Comparison of ENCODE assay signal across 1 cellular context in the genomic region with DNA sequence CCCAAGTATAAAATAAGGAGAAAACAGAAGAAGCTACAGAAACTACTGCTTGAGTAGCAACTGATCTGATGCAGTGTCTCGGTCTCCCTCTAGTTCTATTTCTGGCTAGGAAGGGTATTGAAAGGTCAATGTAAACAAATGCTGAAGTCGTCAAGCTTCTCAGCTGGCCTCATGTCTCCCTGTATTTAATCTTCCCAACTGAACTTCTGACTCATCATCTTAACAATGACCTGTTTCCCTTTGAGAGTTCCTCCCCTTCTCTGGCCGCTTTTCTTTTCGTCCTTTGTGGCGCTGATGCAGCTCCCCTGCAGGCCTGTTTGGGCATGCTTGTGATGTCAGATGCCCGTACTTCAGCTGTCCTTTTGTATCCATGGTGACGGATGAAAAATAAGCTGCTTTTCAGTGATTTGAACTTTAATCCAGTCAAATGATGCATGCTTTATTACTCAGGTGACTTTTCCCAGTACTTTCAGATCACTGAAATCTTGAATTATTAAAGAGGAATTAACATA.
TF ChIP-seq lines count a peak whose summit lies in the region.

No MANE protein-coding gene starts in this region.

TF ChIP-seq in K562, 482 proteins besides CTCF, POLR2A, EP300 and RAD21 (continued from another document and continues in another):
- TF ChIP-seq ZBTB40 (IDR thresholded peaks at IDR 0.05) (no peak), ZBTB40 (CRISPR knock-in tag; IDR thresholded peaks at IDR 0.05) (no peak), JUN (IDR thresholded peaks at IDR 0.05; ENCODE audit: borderline replicate concordance, low read depth, low read length) (peak; percentile 90), JUN (CRISPR knock-in tag; IDR thresholded peaks at IDR 0.05; ENCODE audit: borderline replicate concordance) (no peak), ZKSCAN3 (CRISPR knock-in tag; IDR thresholded peaks at IDR 0.05) (no peak), ZNF668 (CRISPR knock-in tag; IDR thresholded peaks at IDR 0.05) (no peak), NONO (IDR thresholded peaks at IDR 0.05; ENCODE audit: low read depth in 2 of 2, low read length in 1 of 2) (no peak), TCF7 (IDR thresholded peaks at IDR 0.05; ENCODE audit: borderline replicate concordance) (no peak), CHD7 (IDR thresholded peaks at IDR 0.05; ENCODE audit: low read depth, low read length) (no peak), MEIS2 (IDR thresholded peaks at IDR 0.05; ENCODE audit: partially characterized antibody) (peak; percentile 94), GMEB1 (CRISPR knock-in tag; IDR thresholded peaks at IDR 0.05) (no peak), E2F3 (CRISPR knock-in tag; IDR thresholded peaks at IDR 0.05) (no peak), NEUROD1 (IDR thresholded peaks at IDR 0.05; ENCODE audit: borderline replicate concordance, low read depth, low read length, partially characterized antibody) (no peak), ZNF77 (CRISPR knock-in tag; IDR thresholded peaks at IDR 0.05) (no peak), HDAC2 (IDR thresholded peaks at IDR 0.05) (peak; percentile 74), CXXC5 (CRISPR knock-in tag; IDR thresholded peaks at IDR 0.05) (peak; percentile 73), HDAC3 (IDR thresholded peaks at IDR 0.05; ENCODE audit: borderline replicate concordance, partially characterized antibody) (peak; percentile 87), MTF1 (CRISPR knock-in tag; IDR thresholded peaks at IDR 0.05; ENCODE audit: borderline replicate concordance) (no peak), CHCHD3 (CRISPR knock-in tag; IDR thresholded peaks at IDR 0.05) (no peak)
- TF ChIP-seq, protein P1, sequence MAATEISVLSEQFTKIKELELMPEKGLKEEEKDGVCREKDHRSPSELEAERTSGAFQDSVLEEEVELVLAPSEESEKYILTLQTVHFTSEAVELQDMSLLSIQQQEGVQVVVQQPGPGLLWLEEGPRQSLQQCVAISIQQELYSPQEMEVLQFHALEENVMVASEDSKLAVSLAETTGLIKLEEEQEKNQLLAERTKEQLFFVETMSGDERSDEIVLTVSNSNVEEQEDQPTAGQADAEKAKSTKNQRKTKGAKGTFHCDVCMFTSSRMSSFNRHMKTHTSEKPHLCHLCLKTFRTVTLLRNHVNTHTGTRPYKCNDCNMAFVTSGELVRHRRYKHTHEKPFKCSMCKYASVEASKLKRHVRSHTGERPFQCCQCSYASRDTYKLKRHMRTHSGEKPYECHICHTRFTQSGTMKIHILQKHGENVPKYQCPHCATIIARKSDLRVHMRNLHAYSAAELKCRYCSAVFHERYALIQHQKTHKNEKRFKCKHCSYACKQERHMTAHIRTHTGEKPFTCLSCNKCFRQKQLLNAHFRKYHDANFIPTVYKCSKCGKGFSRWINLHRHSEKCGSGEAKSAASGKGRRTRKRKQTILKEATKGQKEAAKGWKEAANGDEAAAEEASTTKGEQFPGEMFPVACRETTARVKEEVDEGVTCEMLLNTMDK (IDR thresholded peaks at IDR 0.05; ENCODE audit: borderline replicate concordance, insufficient read depth, low read depth, low read length, poor library complexity, severe bottlenecking) = no peak
- TF ChIP-seq, protein P2, sequence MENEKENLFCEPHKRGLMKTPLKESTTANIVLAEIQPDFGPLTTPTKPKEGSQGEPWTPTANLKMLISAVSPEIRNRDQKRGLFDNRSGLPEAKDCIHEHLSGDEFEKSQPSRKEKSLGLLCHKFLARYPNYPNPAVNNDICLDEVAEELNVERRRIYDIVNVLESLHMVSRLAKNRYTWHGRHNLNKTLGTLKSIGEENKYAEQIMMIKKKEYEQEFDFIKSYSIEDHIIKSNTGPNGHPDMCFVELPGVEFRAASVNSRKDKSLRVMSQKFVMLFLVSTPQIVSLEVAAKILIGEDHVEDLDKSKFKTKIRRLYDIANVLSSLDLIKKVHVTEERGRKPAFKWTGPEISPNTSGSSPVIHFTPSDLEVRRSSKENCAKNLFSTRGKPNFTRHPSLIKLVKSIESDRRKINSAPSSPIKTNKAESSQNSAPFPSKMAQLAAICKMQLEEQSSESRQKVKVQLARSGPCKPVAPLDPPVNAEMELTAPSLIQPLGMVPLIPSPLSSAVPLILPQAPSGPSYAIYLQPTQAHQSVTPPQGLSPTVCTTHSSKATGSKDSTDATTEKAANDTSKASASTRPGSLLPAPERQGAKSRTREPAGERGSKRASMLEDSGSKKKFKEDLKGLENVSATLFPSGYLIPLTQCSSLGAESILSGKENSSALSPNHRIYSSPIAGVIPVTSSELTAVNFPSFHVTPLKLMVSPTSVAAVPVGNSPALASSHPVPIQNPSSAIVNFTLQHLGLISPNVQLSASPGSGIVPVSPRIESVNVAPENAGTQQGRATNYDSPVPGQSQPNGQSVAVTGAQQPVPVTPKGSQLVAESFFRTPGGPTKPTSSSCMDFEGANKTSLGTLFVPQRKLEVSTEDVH (IDR thresholded peaks at IDR 0.05; ENCODE audit: low read depth, partially characterized antibody) = peak; percentile 64
